Comparison of ENCODE assay signal across 22 cellular contexts in genomic region chr21:46091118-46091517, GRCh38. TPM values are rescaled to one million over a fixed set of nuclear protein-coding genes. Genes with fewer than 3 reads are reported as not detected.
DNase-seq lines count a peak whose midpoint lies in the region; ATAC-seq and TF ChIP-seq lines count a peak whose summit lies in the region.
"Had no signal": no experiment of that assay in that cellular context is flagged by ENCODE, and none has a peak within 500 bp of the region (broad histone marks: within the 10 kb centered on the region; RNA-seq: fewer than 3 reads in every experiment).

No MANE protein-coding gene starts in this region.

- intact Hi-C loops in vagina (cut with DNase I) (no loop called here), Caco-2 (cut with micrococcal nuclease; ENCODE audit: unreplicated experiment) (no loop called here)

- H3K27me3 Mint-ChIP-seq in activated naive CD8-positive, alpha-beta T cell treated with anti-CD3 and anti-CD28 coated beads, Interleukin-2, amount 10 ng/mL, durations not matched to agents 7 days and 5 days = peaks cover 6% of the 10 kb centered on the region
- H3K27me3 Mint-ChIP-seq in activated naive CD8-positive, alpha-beta T cell treated with anti-CD3 and anti-CD28 coated beads, Interleukin-2, amount 50 U/mL, for 24 hours = no peaks in the 10 kb centered on the region
- peaks cover 6% of the 10 kb centered on the region for H3K27me3 Mint-ChIP-seq in Caco-2 (ENCODE audit: insufficient read depth, unreplicated experiment)
- H3K27me3 Mint-ChIP-seq: CD4-positive, CD25-positive, alpha-beta regulatory T cell had no signal

- H3K9ac ChIP-seq in rectal smooth muscle tissue (ENCODE audit: low read length) = no peak overlapping the region

- no peaks in the 10 kb centered on the region for H3K36me3 ChIP-seq in gastroesophageal sphincter
- H3K36me3 ChIP-seq in rectal smooth muscle tissue (ENCODE audit: control insufficient read depth, insufficient read depth, low read length) = no peaks in the 10 kb centered on the region
- no peaks in the 10 kb centered on the region for H3K36me3 ChIP-seq in vagina
- no peaks in the 10 kb centered on the region for H3K36me3 ChIP-seq in Caco-2 (ENCODE audit: control insufficient read depth, insufficient read depth, low read length)
- H3K36me3 ChIP-seq: left lung had no signal

- H3K4me3 Mint-ChIP-seq in activated naive CD8-positive, alpha-beta T cell treated with anti-CD3 and anti-CD28 coated beads, Interleukin-2, amount 10 ng/mL, durations not matched to agents 7 days and 5 days = no peak overlapping the region
- H3K4me3 Mint-ChIP-seq in activated naive CD8-positive, alpha-beta T cell treated with anti-CD3 and anti-CD28 coated beads, Interleukin-2, amount 50 U/mL, for 24 hours = no peak overlapping the region
- no peak overlapping the region for H3K4me3 Mint-ChIP-seq in Caco-2 (ENCODE audit: unreplicated experiment)
- H3K4me3 Mint-ChIP-seq: activated B cell treated with CpG ODN at 0.5 μM for 24 hours; CD4-positive, CD25-positive, alpha-beta regulatory T cell; T-helper 1 cell treated with Interleukin-12 subunit alpha and Interleukin-12 subunit beta and Interleukin-4 antibody, amounts not matched to agents 30 μg/mL and 1 μg/mL, for 36 hours had no signal

- no peak for DNase-seq in activated naive CD8-positive, alpha-beta T cell treated with anti-CD3 and anti-CD28 coated beads, Interleukin-2, amount 10 ng/mL, durations not matched to agents 7 days and 5 days
- DNase-seq in activated naive CD8-positive, alpha-beta T cell treated with anti-CD3 and anti-CD28 coated beads, Interleukin-2, amount 50 U/mL, for 24 hours = no peak
- DNase-seq in vagina (ENCODE audit: extremely low spot score in 2 of 2) (peak; percentile 86 to 93), Caco-2 (no peak), NCI-H524 (lab: John Stamatoyannopoulos, UW) (no peak), SHP77 treated with DMSO at 0.1 percent for 48 hours (lab: John Stamatoyannopoulos, UW) (no peak)
- DNase-seq: ACHN; activated B cell treated with CpG ODN at 0.5 μM for 24 hours; activated gamma-delta T cell treated with Interleukin-2 at 50 U/mL for 16 hours; CD4-positive, CD25-positive, alpha-beta regulatory T cell; cerebellar nuclear complex; effector memory CD8-positive, alpha-beta T cell; NCI-H1048; NCI-H2081 treated with DMSO at 0.1 percent for 48 hours; NCI-H524 treated with DMSO at 0.1 percent for 48 hours; nucleus accumbens; SIG-M5; stimulated activated CD4-positive, alpha-beta T cell treated with anti-CD3 and anti-CD28 coated beads, Interleukin-4, amount 100 ng/mL, for 1 hour had no signal

- peak overlapping the region; percentile 47 for H3K27ac Mint-ChIP-seq in activated naive CD8-positive, alpha-beta T cell treated with anti-CD3 and anti-CD28 coated beads, Interleukin-2, amount 10 ng/mL, durations not matched to agents 7 days and 5 days
- no peak overlapping the region for H3K27ac Mint-ChIP-seq in activated naive CD8-positive, alpha-beta T cell treated with anti-CD3 and anti-CD28 coated beads, Interleukin-2, amount 50 U/mL, for 24 hours
- H3K27ac Mint-ChIP-seq in Caco-2 (ENCODE audit: unreplicated experiment) = no peak overlapping the region
- H3K27ac Mint-ChIP-seq: activated B cell treated with CpG ODN at 0.5 μM for 24 hours; T-helper 1 cell treated with Interleukin-12 subunit alpha and Interleukin-12 subunit beta and Interleukin-4 antibody, amounts not matched to agents 30 μg/mL and 1 μg/mL, for 36 hours had no signal

- peaks cover 29% of the 10 kb centered on the region for H3K9me3 Mint-ChIP-seq in activated naive CD8-positive, alpha-beta T cell treated with anti-CD3 and anti-CD28 coated beads, Interleukin-2, amount 10 ng/mL, durations not matched to agents 7 days and 5 days
- peaks cover 39% of the 10 kb centered on the region for H3K9me3 Mint-ChIP-seq in activated naive CD8-positive, alpha-beta T cell treated with anti-CD3 and anti-CD28 coated beads, Interleukin-2, amount 50 U/mL, for 24 hours
- H3K9me3 Mint-ChIP-seq in Caco-2 (ENCODE audit: unreplicated experiment) = peaks cover 35% of the 10 kb centered on the region

- no peak overlapping the region for H3K4me3 ChIP-seq in gastroesophageal sphincter
- no peak overlapping the region for H3K4me3 ChIP-seq in rectal smooth muscle tissue (ENCODE audit: low read length)
- H3K4me3 ChIP-seq in vagina = no peak overlapping the region
- H3K4me3 ChIP-seq in Caco-2 (ENCODE audit: low read depth, low read length) = no peak overlapping the region
- H3K4me3 ChIP-seq: left lung had no signal

- H3K27me3 ChIP-seq in gastroesophageal sphincter (no peaks in the 10 kb centered on the region), rectal smooth muscle tissue (ENCODE audit: control insufficient read depth, insufficient read depth, low read length) (no peaks in the 10 kb centered on the region), vagina (no peaks in the 10 kb centered on the region), Caco-2 (replicated peaks; ENCODE audit: control insufficient read depth, insufficient read depth, low read length) (no peaks in the 10 kb centered on the region)
- H3K27me3 ChIP-seq: left lung had no signal

- WGBS in gastroesophageal sphincter (ENCODE audit: low coverage in 1 of 2), 2 donors = 74 to 76% methylated on average over 4 of the region's 4 CpGs

- no TSS peak for BruUV-seq in Caco-2 (replicated peaks; lab: Mats Ljungman, UMichigan)

- peaks cover 4% of the 10 kb centered on the region for H3K36me3 Mint-ChIP-seq in activated naive CD8-positive, alpha-beta T cell treated with anti-CD3 and anti-CD28 coated beads, Interleukin-2, amount 10 ng/mL, durations not matched to agents 7 days and 5 days
- H3K36me3 Mint-ChIP-seq in activated naive CD8-positive, alpha-beta T cell treated with anti-CD3 and anti-CD28 coated beads, Interleukin-2, amount 50 U/mL, for 24 hours (ENCODE audit: low read depth) = peaks cover 6% of the 10 kb centered on the region
- H3K36me3 Mint-ChIP-seq in Caco-2 (ENCODE audit: insufficient read depth, unreplicated experiment) = no peaks in the 10 kb centered on the region
- H3K36me3 Mint-ChIP-seq: CD4-positive, CD25-positive, alpha-beta regulatory T cell had no signal

- CTCF ChIA-PET in Caco-2 (lab: Charles Lee) = no interaction called here

- no peak for TF ChIP-seq CTCF in gastroesophageal sphincter (IDR thresholded peaks at IDR 0.05)
- no peak for TF ChIP-seq CTCF in vagina (IDR thresholded peaks at IDR 0.05)
- no peak for TF ChIP-seq CTCF in Caco-2 (IDR thresholded peaks at IDR 0.05; ENCODE audit: insufficient read depth in 1 of 2, low read depth in 1 of 2, low read length in 1 of 2, severe bottlenecking in 1 of 2, unreplicated experiment in 1 of 2)

- ATAC-seq in activated naive CD8-positive, alpha-beta T cell treated with anti-CD3 and anti-CD28 coated beads, Interleukin-2, amount 10 ng/mL, durations not matched to agents 7 days and 5 days (ENCODE audit: low read depth) = no peak
- no peak for ATAC-seq in activated naive CD8-positive, alpha-beta T cell treated with anti-CD3 and anti-CD28 coated beads, Interleukin-2, amount 50 U/mL, for 24 hours
- ATAC-seq in gastroesophageal sphincter = no peak
- ATAC-seq: effector memory CD8-positive, alpha-beta T cell had no signal

- TF ChIP-seq POLR2A in gastroesophageal sphincter (IDR thresholded peaks at IDR 0.05) (no peak), vagina (IDR thresholded peaks at IDR 0.05) (no peak)

- H3K4me1 Mint-ChIP-seq in activated naive CD8-positive, alpha-beta T cell treated with anti-CD3 and anti-CD28 coated beads, Interleukin-2, amount 10 ng/mL, durations not matched to agents 7 days and 5 days = no peaks in the 10 kb centered on the region
- peaks cover 2% of the 10 kb centered on the region for H3K4me1 Mint-ChIP-seq in activated naive CD8-positive, alpha-beta T cell treated with anti-CD3 and anti-CD28 coated beads, Interleukin-2, amount 50 U/mL, for 24 hours
- no peaks in the 10 kb centered on the region for H3K4me1 Mint-ChIP-seq in Caco-2 (ENCODE audit: low read depth, unreplicated experiment)
- H3K4me1 Mint-ChIP-seq: activated B cell treated with CpG ODN at 0.5 μM for 24 hours; CD4-positive, CD25-positive, alpha-beta regulatory T cell had no signal

- H3K9me3 ChIP-seq in gastroesophageal sphincter (peaks cover 0 to 8% (median 0%) of the 10 kb centered on the region in 3 donors), vagina (no peaks in the 10 kb centered on the region), Caco-2 (peaks cover 16% of the 10 kb centered on the region; the same call in 1 of the 2 replicates)

- peaks cover 6 to 51% (median 22%) of the 10 kb centered on the region in 3 donors for H3K4me1 ChIP-seq in gastroesophageal sphincter
- peaks cover 36% of the 10 kb centered on the region for H3K4me1 ChIP-seq in rectal smooth muscle tissue (ENCODE audit: control insufficient read depth, insufficient read depth, low read length)
- peaks cover 29% of the 10 kb centered on the region for H3K4me1 ChIP-seq in vagina
- no peaks in the 10 kb centered on the region for H3K4me1 ChIP-seq in Caco-2

- POLR2A ChIA-PET in activated naive CD8-positive, alpha-beta T cell treated with anti-CD3 and anti-CD28 coated beads, Interleukin-2, amount 10 ng/mL, durations not matched to agents 7 days and 5 days (lab: Charles Lee) = no interaction called here
- POLR2A ChIA-PET in Caco-2 (lab: Charles Lee) = no interaction called here

- TF ChIP-seq EP300 in gastroesophageal sphincter (IDR thresholded peaks at IDR 0.05) = no peak

- H3K27ac ChIP-seq in gastroesophageal sphincter (peak overlapping the region; percentile 98 to 100 (median 98)), rectal smooth muscle tissue (ENCODE audit: low read depth, low read length) (peak overlapping the region; percentile 99), vagina (peak overlapping the region; percentile 91)

RNA-seq across cellular contexts. Expression of gene COL6A2, which starts 6.8 kb away (rescaled TPM):
- total RNA-seq in activated naive CD8-positive, alpha-beta T cell treated with anti-CD3 and anti-CD28 coated beads, Interleukin-2, amount 10 ng/mL, durations not matched to agents 7 days and 5 days = 10 to 100 TPM; 23.8 to 23.9 TPM
- total RNA-seq in gastroesophageal sphincter (1,000 to 10,000 TPM in 3 of 4 donors, 100 to 1,000 TPM in 1; 720 to 1,286 (median 1,215) TPM), vagina (535 TPM), Caco-2 (2022) (8.8 and 11.1 TPM in 2 replicates)

Comparison
In these comparisons a context has a peak if more than half of its experiments do, and no peak if none do; other contexts are left out.
1. DNase-seq: peak in vagina (2 of 2); none in activated naive CD8-positive, alpha-beta T cell treated with anti-CD3 and anti-CD28 coated beads, Interleukin-2, amount 10 ng/mL, durations not matched to agents 7 days and 5 days (single experiment), activated naive CD8-positive, alpha-beta T cell treated with anti-CD3 and anti-CD28 coated beads, Interleukin-2, amount 50 U/mL, for 24 hours (single experiment), Caco-2 (0 of 2), NCI-H524 (0 of 2) and SHP77 treated with DMSO at 0.1 percent for 48 hours (single experiment).
2. RNA of gene COL6A2, which starts 6.8 kb away (total RNA-seq): 720 to 1,286 TPM in gastroesophageal sphincter and 535 TPM in vagina (single experiment); 23.8 to 23.9 TPM in activated naive CD8-positive, alpha-beta T cell treated with anti-CD3 and anti-CD28 coated beads, Interleukin-2, amount 10 ng/mL, durations not matched to agents 7 days and 5 days and 8.8 to 11.1 TPM in Caco-2; every median in the first group is over 10 times any median in the second.
3. Peak in every context shown above with its lines, with median percentiles within 50 percentile points of each other: H3K27ac ChIP-seq.